ENCODE assay signal across 1 cellular context in genomic region chrX:17735396-17735795, GRCh38.
TF ChIP-seq lines count a peak whose summit lies in the region.

No MANE protein-coding gene starts in this region.

TF ChIP-seq in A549, 52 proteins besides CTCF, POLR2A, EP300 and RAD21 (continued from another document):
- no peak for TF ChIP-seq BCL3 (IDR thresholded peaks at IDR 0.05)
- TF ChIP-seq SMC3 (IDR thresholded peaks at IDR 0.05), result no peak
TF ChIP-seq in A549: peak in this region for 0.
